Comparison of ENCODE assay signal across 8 cellular contexts in the genomic region with DNA sequence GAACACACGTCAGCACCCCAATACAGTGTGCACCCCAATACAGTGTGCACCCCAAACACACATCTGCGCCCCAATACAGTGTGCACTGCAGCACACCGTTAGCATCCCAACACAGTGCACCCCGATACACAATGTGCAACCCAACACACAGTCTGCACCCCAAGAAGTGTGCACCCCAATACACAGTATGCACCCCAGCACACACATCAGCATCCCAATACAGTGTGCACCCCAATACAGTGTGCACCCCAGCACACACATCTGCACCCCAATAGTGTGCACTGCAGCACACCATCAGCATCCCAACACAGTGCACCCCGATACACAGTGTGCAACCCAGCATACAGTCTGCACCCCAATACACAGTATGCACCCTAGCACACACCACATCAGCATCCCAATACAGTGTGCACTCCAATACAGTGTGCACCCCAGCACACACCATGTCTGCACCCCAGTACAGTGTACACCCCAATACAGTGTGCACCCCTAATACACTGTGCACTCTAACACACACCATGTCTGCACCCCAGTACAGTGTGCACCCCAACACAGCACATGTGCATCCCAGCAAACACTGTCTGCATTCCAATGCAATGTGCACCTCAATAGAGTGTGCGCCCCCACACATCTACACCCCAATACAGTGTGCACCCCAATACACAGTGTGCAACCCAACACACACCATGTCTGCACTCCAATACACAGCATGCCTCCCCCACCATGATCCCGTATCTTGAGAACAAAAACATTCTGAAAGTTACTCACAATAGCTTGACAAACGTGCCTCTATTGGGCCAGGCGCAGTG. TPM values are rescaled to one million over a fixed set of nuclear protein-coding genes. Genes with fewer than 3 reads are reported as not detected.
DNase-seq lines count a peak whose midpoint lies in the region; ATAC-seq, FAIRE-seq and TF ChIP-seq lines count a peak whose summit lies in the region.

No MANE protein-coding gene starts in this region.

- BruUV-seq in GM12878 (replicated peaks; lab: Mats Ljungman, UMichigan) = no TSS peak

- H3K9ac ChIP-seq in GM12878 (ENCODE audit: control insufficient read depth, insufficient read depth, low read length) (peak overlapping the region; percentile 54; the same call in 1 of the 2 replicates), muscle layer of colon (ENCODE audit: low read length) (peak overlapping the region; percentile 6)

- DNase-seq in GM12878 (ENCODE audit: low read depth, low spot score) (no peak), NCI-H446 treated with DMSO at 0.1 percent for 48 hours (lab: John Stamatoyannopoulos, UW) (no peak), NCI-H1694 (lab: John Stamatoyannopoulos, UW) (no peak), G401 (ENCODE audit: low spot score) (no peak)

- H3K4me1 ChIP-seq in DOHH2 (ENCODE audit: control insufficient read depth, low read length) (peaks cover 57% of the 10 kb centered on the region), GM12878 (ENCODE audit: control insufficient read depth, insufficient read depth, low read length) (peaks cover 18% of the 10 kb centered on the region), muscle layer of colon (ENCODE audit: insufficient read depth, low read length) (peaks cover 23% of the 10 kb centered on the region)

- peak overlapping the region; percentile 98 for H3K4me2 ChIP-seq in DOHH2 (ENCODE audit: low read length)
- H3K4me2 ChIP-seq in GM12878 (ENCODE audit: control insufficient read depth, insufficient read depth) = peak overlapping the region; percentile 94

- H3F3A ChIP-seq in DOHH2 (ENCODE audit: control insufficient read depth, insufficient read depth) = peaks cover 16% of the 10 kb centered on the region

- CTCF ChIA-PET in GM12878 (lab: Yijun Ruan, JAX) = interaction anchor here (0.8 to 1.6 kb wide), 3 partner anchors 9 to 209 kb away, joined by 3 to 4 read pairs (median 3); no protein-coding TSS in a partner anchor

- no peak for TF ChIP-seq EP300 in GM12878 (IDR thresholded peaks at IDR 0.05; ENCODE audit: borderline replicate concordance in 1 of 2, control insufficient read depth in 1 of 2, low read depth in 2 of 2, low read length in 2 of 2)

- H3K4me3 ChIP-seq in DOHH2 (ENCODE audit: low read length) (peak overlapping the region; percentile 93), GM12878 (peak overlapping the region; percentile 61; the same call in 1 of the 2 replicates), muscle layer of colon (ENCODE audit: low read depth in 1 of 2, low read length in 2 of 2) (peak overlapping the region in 1 of 2 donors; percentile 53)

- FAIRE-seq in GM12878 (lab: Jason Lieb, UNC) = no peak

- H4K20me1 ChIP-seq in DOHH2 (ENCODE audit: control insufficient read depth, insufficient read depth, low read depth, low read length) (no peaks in the 10 kb centered on the region), GM12878 (ENCODE audit: control insufficient read depth, insufficient read depth) (no peaks in the 10 kb centered on the region)

- POLR2A ChIA-PET in GM12878 (lab: Charles Lee) = interaction anchor here (1.3 to 2.2 kb wide), 3 partner anchors 8 to 30 kb away, joined by 4 to 9 read pairs (median 6); no protein-coding TSS in a partner anchor

- RAD21 ChIA-PET in GM12878 (lab: Charles Lee; ENCODE audit: unreplicated experiment) = interaction anchor here (1.0 to 2.3 kb wide), 3 partner anchors 8 to 90 kb away, joined by 3 to 6 read pairs (median 5); no protein-coding TSS in a partner anchor

- SMC1A ChIA-PET in GM12878 (lab: Charles Lee; ENCODE audit: uncharacterized antibody, unreplicated experiment) = no interaction called here

- TF ChIP-seq CTCF in DOHH2 (IDR thresholded peaks at IDR 0.05; ENCODE audit: low read depth, low read length, poor library complexity, severe bottlenecking) (no peak), GM12878 (IDR thresholded peaks at IDR 0.05 in 2 of 3, conservative IDR thresholded peaks at IDR 0.05 in 1 of 3; ENCODE audit: control insufficient read depth in 2 of 3, extremely low read depth in 1 of 3, insufficient read depth in 1 of 3, low read depth in 3 of 3, low read length in 3 of 3) (no peak)

- WGBS in GM12878 (ENCODE audit: insufficient coverage, insufficient replicate concordance, low lambda C conversion rate, missing lambda C conversion rate) = 26% methylated on average over 8 of the region's 9 CpGs

- intact Hi-C loops in GM12878 (cut with micrococcal nuclease; ENCODE audit: unreplicated experiment) = no loop called here

- no peaks in the 10 kb centered on the region for H3K9me2 ChIP-seq in DOHH2 (replicated peaks; ENCODE audit: control insufficient read depth, low read length)

- H3K27me3 ChIP-seq in DOHH2 (ENCODE audit: control insufficient read depth, low read length) = no peaks in the 10 kb centered on the region
- H3K27me3 ChIP-seq in GM12878 (replicated peaks in 1 of 2; ENCODE audit: control insufficient read depth in 2 of 2, insufficient read depth in 2 of 2, low read length in 1 of 2) = no peaks in the 10 kb centered on the region
- H3K27me3 ChIP-seq in muscle layer of colon (ENCODE audit: control insufficient read depth in 1 of 2, insufficient read depth in 2 of 2, low read length in 2 of 2) = no peaks in the 10 kb centered on the region

- no peak for TF ChIP-seq POLR2A in GM12878 (IDR thresholded peaks at IDR 0.05; ENCODE audit: low read depth, low read length)

- in situ Hi-C loops in GM12878 (cut with MboI) = no loop called here
- in situ Hi-C loops in G401 (cut with HindIII; ENCODE audit: low sequenced_read_pairs) = no loop called here

- H3K79me2 ChIP-seq in DOHH2 (ENCODE audit: control insufficient read depth, low read length) (peaks cover 39% of the 10 kb centered on the region), GM12878 (ENCODE audit: control insufficient read depth, insufficient read depth, low read length) (peaks cover 27% of the 10 kb centered on the region)

- peak overlapping the region; percentile 87 for H2AFZ ChIP-seq in GM12878 (ENCODE audit: control insufficient read depth, low read depth, low read length)

- no peak for TF ChIP-seq RAD21 in GM12878 (IDR thresholded peaks at IDR 0.05; ENCODE audit: insufficient read depth, low read depth, low read length)

- H3K9me3 ChIP-seq in DOHH2 (ENCODE audit: control insufficient read depth, insufficient read depth, low read length) = no peaks in the 10 kb centered on the region
- no peaks in the 10 kb centered on the region for H3K9me3 ChIP-seq in GM12878 (replicated peaks; ENCODE audit: control insufficient read depth, insufficient read depth, low read length)
- H3K9me3 ChIP-seq in muscle layer of colon (ENCODE audit: low read length) = no peaks in the 10 kb centered on the region

- H3K27ac ChIP-seq in DOHH2 (ENCODE audit: low read depth, low read length) (no peak overlapping the region), GM12878 (ENCODE audit: control insufficient read depth, insufficient read depth) (peak overlapping the region; percentile 37), muscle layer of colon (ENCODE audit: low read depth, low read length) (peak overlapping the region; percentile 83)

- H3K36me3 ChIP-seq in DOHH2 (ENCODE audit: control insufficient read depth, low read length) (peaks cover 31% of the 10 kb centered on the region), GM12878 (ENCODE audit: control insufficient read depth in 2 of 2, insufficient read depth in 2 of 2, low read length in 1 of 2) (peaks cover 2 to 11% of the 10 kb centered on the region in 2 experiments; a peak in 3 of 4 replicates), muscle layer of colon (ENCODE audit: insufficient read depth, low read length) (peaks cover 16% of the 10 kb centered on the region)

- ATAC-seq in HG03095 (IDR thresholded peaks at IDR 0.05; ENCODE audit: unreplicated experiment) = peak; percentile 0
- ATAC-seq in GM12878 = no peak
- ATAC-seq in GM19455 (IDR thresholded peaks at IDR 0.05; ENCODE audit: unreplicated experiment) = no peak

TF ChIP-seq in GM12878, 131 proteins besides CTCF, POLR2A, EP300 and RAD21 (continues in another document):
- TF ChIP-seq TAF1 (IDR thresholded peaks at IDR 0.05; ENCODE audit: borderline replicate concordance, low read depth, low read length) = 0 out of 2 replicates have a peak, but pooled peaks have one; percentile 3

RNA-seq across cellular contexts. Expression of a gene that starts 0.9 kb away (rescaled TPM):
- 150 and 160 TPM in 2 replicates for total RNA-seq in GM12878 (2013; cell fraction: nucleolus; rRNA removed)
- total RNA-seq in GM12878 (2014; rRNA removed) = 85.6 and 88.3 TPM in 2 replicates
- 42.4 and 51.1 TPM in 2 replicates for total RNA-seq in GM12878 (2014; rRNA removed; fragmentation: Illumina TruSeq; extraction: Trizol)
- 69.2 and 76.9 TPM in 2 replicates for total RNA-seq in GM12878 (2021)
- polyA plus RNA-seq in GM12878 (2011; ENCODE audit: low read depth) = 54.1 TPM
- polyA plus RNA-seq in GM12878 (2011; rRNA removed) = 68.5 and 71.9 TPM in 2 replicates
- polyA plus RNA-seq in GM12878 (2011; cell fraction: cytosol; rRNA removed) = 45.3 and 78.9 TPM in 2 replicates
- polyA plus RNA-seq in GM12878 (2011; cell fraction: nucleus; rRNA removed) = 258 and 286 TPM in 2 replicates
- 59.4 and 61.5 TPM in 2 replicates for polyA plus RNA-seq in GM12878 (2012)
- polyA plus RNA-seq in GM12878 (2014; fragmentation: Illumina TruSeq; extraction: Trizol) = 27.5 and 38.6 TPM in 2 replicates
- polyA plus RNA-seq in GM12878 (2014; fragmentation: Nextera tagmentation; extraction: Ambion mirVana) = 1 to 10 TPM; 4.2 to 9.4 TPM
- polyA plus RNA-seq in GM12878 (2014; rRNA removed) = 95.1 and 113 TPM in 2 replicates
- polyA plus RNA-seq in GM12878 (2016; fragmentation: Nextera tagmentation; extraction: Ambion mirVana) = 100 to 1,000 TPM in 1 of 2 experiments, 10 to 100 TPM in 1; 54.6 to 101 TPM
- polyA minus RNA-seq in GM12878 (2011; rRNA and poly(A)+ RNA removed) = 38.4 and 48.9 TPM in 2 replicates
- polyA minus RNA-seq in GM12878 (2011; cell fraction: cytosol; rRNA and poly(A)+ RNA removed) = 17.2 and 23.9 TPM in 2 replicates
- polyA minus RNA-seq in GM12878 (2011; cell fraction: nucleus; rRNA and poly(A)+ RNA removed) = 47.6 and 80.1 TPM in 2 replicates
- 91.1 and 97.3 TPM in 2 replicates for total RNA-seq in G401 (2014; rRNA removed; shearing (Covaris generic))

RNA-seq across cellular contexts. Expression of a gene that starts 6.7 kb away (rescaled TPM):
- 13.0 and 15.9 TPM in 2 replicates for total RNA-seq in GM12878 (2013; cell fraction: nucleolus; rRNA removed)
- total RNA-seq in GM12878 (2014; rRNA removed) (14.7 and 15.3 TPM in 2 replicates), GM12878 (2014; rRNA removed; fragmentation: Illumina TruSeq; extraction: Trizol) (7.6 and 8.9 TPM in 2 replicates), GM12878 (2021) (15.8 and 18.2 TPM in 2 replicates)
- polyA plus RNA-seq in GM12878 (2011; ENCODE audit: low read depth) = 4.8 TPM
- polyA plus RNA-seq in GM12878 (2011; rRNA removed) (11.9 and 16.7 TPM in 2 replicates), GM12878 (2014; fragmentation: Illumina TruSeq; extraction: Trizol) (5.4 and 10.0 TPM in 2 replicates), GM12878 (2014; fragmentation: Nextera tagmentation; extraction: Ambion mirVana) (1 to 10 TPM; 1.3 to 3.0 TPM), GM12878 (2014; rRNA removed) (20.4 and 21.6 TPM in 2 replicates), GM12878 (2016; fragmentation: Nextera tagmentation; extraction: Ambion mirVana) (10 to 100 TPM; 11.4 to 15.5 TPM)
- polyA plus RNA-seq in GM12878 (2011; cell fraction: cytosol; rRNA removed) = 20.7 and 36.0 TPM in 2 replicates
- polyA plus RNA-seq in GM12878 (2011; cell fraction: nucleus; rRNA removed) = 22.1 and 30.6 TPM in 2 replicates
- polyA plus RNA-seq in GM12878 (2012) = 18.4 and 22.4 TPM in 2 replicates
- polyA minus RNA-seq in GM12878 (2011; rRNA and poly(A)+ RNA removed) = 8.8 and 19.7 TPM in 2 replicates
- polyA minus RNA-seq in GM12878 (2011; cell fraction: cytosol; rRNA and poly(A)+ RNA removed) = 11.6 and 12.2 TPM in 2 replicates
- polyA minus RNA-seq in GM12878 (2011; cell fraction: nucleus; rRNA and poly(A)+ RNA removed) = 6.6 and 16.3 TPM in 2 replicates
- 25.1 and 31.4 TPM in 2 replicates for total RNA-seq in G401 (2014; rRNA removed; shearing (Covaris generic))
